22 cellular contexts compared by ENCODE assay signal in the genomic region with DNA sequence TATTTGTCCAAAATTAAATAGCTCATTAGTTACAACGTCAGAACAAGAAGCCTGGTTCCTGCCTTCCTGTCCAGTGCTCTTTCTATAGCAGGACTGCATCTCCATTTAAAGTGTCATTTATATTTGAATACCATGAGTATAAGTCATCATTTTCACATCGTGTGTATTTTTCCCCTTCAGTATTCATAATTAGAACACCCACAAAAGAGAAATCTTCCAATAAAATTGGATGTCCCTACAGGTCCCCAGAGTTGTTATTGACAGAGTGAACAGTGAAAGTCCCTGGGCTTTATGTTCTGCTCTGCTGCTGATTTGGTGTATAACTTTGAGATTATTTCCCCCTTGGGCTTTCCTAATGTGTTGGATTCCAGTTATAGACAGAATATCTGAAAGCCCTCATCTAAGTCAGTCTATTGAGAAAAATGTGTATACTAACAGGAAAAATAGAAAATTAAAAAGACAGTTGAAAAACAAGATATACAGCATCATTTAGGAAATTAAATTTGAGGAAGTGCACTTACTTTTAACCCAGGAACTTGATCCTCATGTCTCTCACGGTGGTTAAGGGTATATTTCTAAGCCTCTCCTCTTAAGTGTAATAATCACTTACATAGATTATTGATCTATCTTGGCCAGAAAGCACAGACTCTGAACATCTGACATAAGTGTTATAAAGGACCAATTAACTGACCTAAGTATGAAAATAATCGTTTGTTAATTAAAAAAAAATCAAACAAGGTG. TPM values are rescaled to one million over a fixed set of nuclear protein-coding genes. Genes with fewer than 3 reads are reported as not detected.
DNase-seq lines count a peak whose midpoint lies in the region; ATAC-seq and TF ChIP-seq lines count a peak whose summit lies in the region.
"Had no signal": no experiment of that assay in that cellular context is flagged by ENCODE, and none has a peak within 500 bp of the region (broad histone marks: within the 10 kb centered on the region; RNA-seq: fewer than 3 reads in every experiment).

No MANE protein-coding gene starts in this region.

- H3K4me1 Mint-ChIP-seq in activated CD4-positive, alpha-beta T cell treated with anti-CD3 and anti-CD28 coated beads for 36 hours = peaks cover 18% of the 10 kb centered on the region
- H3K4me1 Mint-ChIP-seq in effector memory CD8-positive, alpha-beta T cell (ENCODE audit: low read depth in 2 of 2) = peaks cover 2 to 8% of the 10 kb centered on the region in 2 donors
- peaks cover 26% of the 10 kb centered on the region for H3K4me1 Mint-ChIP-seq in stimulated activated naive CD8-positive, alpha-beta T cell treated with anti-CD3 and anti-CD28 coated beads, Interleukin-15, amount 100 ng/mL, for 72 hours
- H3K4me1 Mint-ChIP-seq in natural killer cell treated with Interleukin-12 subunit alpha and Interleukin-12 subunit beta and Interleukin-15 and Interleukin-18, amount 100 ng/mL, for 72 hours (ENCODE audit: low read depth in 2 of 2) = no peaks in the 10 kb centered on the region
- peaks cover 8 to 11% (median 9%) of the 10 kb centered on the region in 3 donors for H3K4me1 Mint-ChIP-seq in CD8-positive, alpha-beta memory T cell

- H3K4me3 ChIP-seq in Loucy (ENCODE audit: low read length, poor library complexity, severe bottlenecking) = no peak overlapping the region
- H3K4me3 ChIP-seq in CD8-positive, alpha-beta memory T cell (ENCODE audit: low read length) = no peak overlapping the region
- H3K4me3 ChIP-seq: BLaER1 treated with 17β-estradiol and CSF1 and Interleukin-3, amounts not matched to agents 10 nM and 100 nM; breast epithelium; coronary artery; ovary; spleen had no signal

- H4K20me1 ChIP-seq in Loucy (ENCODE audit: insufficient read depth, low read length, poor library complexity, severe bottlenecking) = no peaks in the 10 kb centered on the region
- H4K20me1 ChIP-seq: BLaER1 treated with 17β-estradiol and CSF1 and Interleukin-3, amounts not matched to agents 10 nM and 100 nM had no signal

- H2AFZ ChIP-seq in Loucy (ENCODE audit: low read length) = 0 out of 2 replicates have a peak overlapping the region, but pooled peaks have one; percentile 13

- no peak for TF ChIP-seq CTCF in Loucy (conservative IDR thresholded peaks at IDR 0.05; ENCODE audit: low read length)

- no peaks in the 10 kb centered on the region for H3K4me1 ChIP-seq in Loucy (ENCODE audit: insufficient read depth, low read length, poor library complexity, severe bottlenecking)
- H3K4me1 ChIP-seq in CD8-positive, alpha-beta memory T cell (ENCODE audit: insufficient read depth, low read length) = no peaks in the 10 kb centered on the region
- H3K4me1 ChIP-seq: breast epithelium had no signal

- H3K27me3 ChIP-seq in Loucy (ENCODE audit: insufficient read depth, low read length, poor library complexity, severe bottlenecking) = no peaks in the 10 kb centered on the region
- no peaks in the 10 kb centered on the region for H3K27me3 ChIP-seq in CD8-positive, alpha-beta memory T cell (ENCODE audit: insufficient read depth, low read length, poor library complexity, severe bottlenecking)
- H3K27me3 ChIP-seq: BLaER1 treated with 17β-estradiol and CSF1 and Interleukin-3, amounts not matched to agents 10 nM and 100 nM; breast epithelium; ovary; spleen had no signal

- H3K79me2 ChIP-seq in Loucy (ENCODE audit: insufficient read depth, low read length) = no peaks in the 10 kb centered on the region

- no peak overlapping the region for H3K4me2 ChIP-seq in Loucy (ENCODE audit: low read depth, low read length, poor library complexity, severe bottlenecking)
- H3K4me2 ChIP-seq: BLaER1 treated with 17β-estradiol and CSF1 and Interleukin-3, amounts not matched to agents 10 nM and 100 nM had no signal

- H3K36me3 Mint-ChIP-seq in activated CD4-positive, alpha-beta T cell treated with anti-CD3 and anti-CD28 coated beads for 36 hours (ENCODE audit: low read depth) = no peaks in the 10 kb centered on the region
- H3K36me3 Mint-ChIP-seq in effector memory CD8-positive, alpha-beta T cell (ENCODE audit: insufficient read depth) = no peaks in the 10 kb centered on the region
- H3K36me3 Mint-ChIP-seq in natural killer cell treated with Interleukin-12 subunit alpha and Interleukin-12 subunit beta and Interleukin-15 and Interleukin-18, amount 100 ng/mL, for 72 hours = no peaks in the 10 kb centered on the region
- H3K36me3 Mint-ChIP-seq in CD8-positive, alpha-beta memory T cell = no peaks in the 10 kb centered on the region
- H3K36me3 Mint-ChIP-seq: naive thymus-derived CD4-positive, alpha-beta T cell had no signal

- H3K9me3 Mint-ChIP-seq in activated CD4-positive, alpha-beta T cell treated with anti-CD3 and anti-CD28 coated beads for 36 hours (ENCODE audit: low read depth) = no peaks in the 10 kb centered on the region
- H3K9me3 Mint-ChIP-seq in effector memory CD8-positive, alpha-beta T cell = no peaks in the 10 kb centered on the region
- no peaks in the 10 kb centered on the region for H3K9me3 Mint-ChIP-seq in stimulated activated naive CD8-positive, alpha-beta T cell treated with anti-CD3 and anti-CD28 coated beads, Interleukin-15, amount 100 ng/mL, for 72 hours
- no peaks in the 10 kb centered on the region for H3K9me3 Mint-ChIP-seq in natural killer cell treated with Interleukin-12 subunit alpha and Interleukin-12 subunit beta and Interleukin-15 and Interleukin-18, amount 100 ng/mL, for 72 hours
- no peaks in the 10 kb centered on the region for H3K9me3 Mint-ChIP-seq in CD8-positive, alpha-beta memory T cell
- H3K9me3 Mint-ChIP-seq: naive thymus-derived CD4-positive, alpha-beta T cell had no signal

- H3K9me2 ChIP-seq in Loucy (replicated peaks; ENCODE audit: low read depth, low read length) = no peaks in the 10 kb centered on the region

- POLR2A ChIA-PET in activated CD4-positive, alpha-beta T cell treated with anti-CD3 and anti-CD28 coated beads for 36 hours (lab: Charles Lee) = no interaction called here
- POLR2A ChIA-PET in CD8-positive, alpha-beta memory T cell (lab: Charles Lee) = no interaction called here

- H3K27ac Mint-ChIP-seq in activated CD4-positive, alpha-beta T cell treated with anti-CD3 and anti-CD28 coated beads for 36 hours = peak overlapping the region; percentile 30
- peak overlapping the region; percentile 22 to 23 for H3K27ac Mint-ChIP-seq in effector memory CD8-positive, alpha-beta T cell
- H3K27ac Mint-ChIP-seq in stimulated activated naive CD8-positive, alpha-beta T cell treated with anti-CD3 and anti-CD28 coated beads, Interleukin-15, amount 100 ng/mL, for 72 hours = no peak overlapping the region
- no peak overlapping the region for H3K27ac Mint-ChIP-seq in natural killer cell treated with Interleukin-12 subunit alpha and Interleukin-12 subunit beta and Interleukin-15 and Interleukin-18, amount 100 ng/mL, for 72 hours
- no peak overlapping the region for H3K27ac Mint-ChIP-seq in CD8-positive, alpha-beta memory T cell

- intact Hi-C loops in activated CD4-positive, alpha-beta T cell treated with anti-CD3 and anti-CD28 coated beads for 36 hours (cut with DNase I, micrococcal nuclease) = no loop called here

- ATAC-seq in activated CD4-positive, alpha-beta T cell treated with anti-CD3 and anti-CD28 coated beads for 36 hours = peak; percentile 39
- no peak for ATAC-seq in effector memory CD8-positive, alpha-beta T cell (replicated peaks)
- peak; percentile 26 for ATAC-seq in stimulated activated naive CD8-positive, alpha-beta T cell treated with anti-CD3 and anti-CD28 coated beads, Interleukin-15, amount 100 ng/mL, for 72 hours
- ATAC-seq in natural killer cell treated with Interleukin-12 subunit alpha and Interleukin-12 subunit beta and Interleukin-15 and Interleukin-18, amount 100 ng/mL, for 72 hours = no peak
- ATAC-seq: naive thymus-derived CD4-positive, alpha-beta T cell had no signal

- H3K9me3 ChIP-seq in Loucy (ENCODE audit: insufficient read depth, low read depth, low read length) = no peaks in the 10 kb centered on the region
- H3K9me3 ChIP-seq in CD8-positive, alpha-beta memory T cell (ENCODE audit: low read length) = no peaks in the 10 kb centered on the region
- H3K9me3 ChIP-seq: BLaER1 treated with 17β-estradiol and CSF1 and Interleukin-3, amounts not matched to agents 10 nM and 100 nM; breast epithelium; ovary; spleen had no signal

- H3K27me3 Mint-ChIP-seq in activated CD4-positive, alpha-beta T cell treated with anti-CD3 and anti-CD28 coated beads for 36 hours = peaks cover 3% of the 10 kb centered on the region
- H3K27me3 Mint-ChIP-seq in effector memory CD8-positive, alpha-beta T cell = peaks cover 6 to 16% of the 10 kb centered on the region in 2 donors
- peaks cover under 1% of the 10 kb centered on the region for H3K27me3 Mint-ChIP-seq in stimulated activated naive CD8-positive, alpha-beta T cell treated with anti-CD3 and anti-CD28 coated beads, Interleukin-15, amount 100 ng/mL, for 72 hours
- peaks cover 15 to 19% of the 10 kb centered on the region in 2 donors for H3K27me3 Mint-ChIP-seq in natural killer cell treated with Interleukin-12 subunit alpha and Interleukin-12 subunit beta and Interleukin-15 and Interleukin-18, amount 100 ng/mL, for 72 hours
- H3K27me3 Mint-ChIP-seq in CD8-positive, alpha-beta memory T cell = peaks cover 3 to 8% of the 10 kb centered on the region in 2 donors

- H3K36me3 ChIP-seq in Loucy (ENCODE audit: insufficient read depth, low read length) = no peaks in the 10 kb centered on the region
- no peaks in the 10 kb centered on the region for H3K36me3 ChIP-seq in CD8-positive, alpha-beta memory T cell (ENCODE audit: insufficient read depth, low read length)
- H3K36me3 ChIP-seq: BLaER1 treated with 17β-estradiol and CSF1 and Interleukin-3, amounts not matched to agents 10 nM and 100 nM; breast epithelium; ovary; spleen had no signal

- H3K4me3 Mint-ChIP-seq in activated CD4-positive, alpha-beta T cell treated with anti-CD3 and anti-CD28 coated beads for 36 hours = no peak overlapping the region
- no peak overlapping the region for H3K4me3 Mint-ChIP-seq in effector memory CD8-positive, alpha-beta T cell
- H3K4me3 Mint-ChIP-seq in stimulated activated naive CD8-positive, alpha-beta T cell treated with anti-CD3 and anti-CD28 coated beads, Interleukin-15, amount 100 ng/mL, for 72 hours = peak overlapping the region in 1 of 2 donors; percentile 25
- no peak overlapping the region for H3K4me3 Mint-ChIP-seq in natural killer cell treated with Interleukin-12 subunit alpha and Interleukin-12 subunit beta and Interleukin-15 and Interleukin-18, amount 100 ng/mL, for 72 hours
- no peak overlapping the region for H3K4me3 Mint-ChIP-seq in CD8-positive, alpha-beta memory T cell
- H3K4me3 Mint-ChIP-seq: naive thymus-derived CD4-positive, alpha-beta T cell had no signal

- CTCF ChIA-PET in activated CD4-positive, alpha-beta T cell treated with anti-CD3 and anti-CD28 coated beads for 36 hours (lab: Charles Lee) = no interaction called here
- CTCF ChIA-PET in CD8-positive, alpha-beta memory T cell (lab: Charles Lee) = no interaction called here

- H3K9ac ChIP-seq in Loucy (ENCODE audit: low read depth, low read length, poor library complexity, severe bottlenecking) = no peak overlapping the region
- H3K9ac ChIP-seq: BLaER1 treated with 17β-estradiol and CSF1 and Interleukin-3, amounts not matched to agents 10 nM and 100 nM had no signal

- DNase-seq in activated CD4-positive, alpha-beta T cell treated with anti-CD3 and anti-CD28 coated beads for 36 hours = no peak
- DNase-seq in activated CD4-positive, alpha-beta T cell treated with anti-CD3 and anti-CD28 coated beads for 1 hour = no peak
- no peak for DNase-seq in effector memory CD8-positive, alpha-beta T cell
- no peak for DNase-seq in stimulated activated naive CD8-positive, alpha-beta T cell treated with anti-CD3 and anti-CD28 coated beads, Interleukin-15, amount 100 ng/mL, for 72 hours
- no peak for DNase-seq in natural killer cell treated with Interleukin-12 subunit alpha and Interleukin-12 subunit beta and Interleukin-15 and Interleukin-18, amount 100 ng/mL, for 72 hours (ENCODE audit: low spot score)
- DNase-seq in SW480 (ENCODE audit: low spot score) = no peak
- DNase-seq in CD8-positive, alpha-beta memory T cell = no peak
- DNase-seq: amniotic stem cell; glutamatergic neuron; MM.1S; naive thymus-derived CD4-positive, alpha-beta T cell; NCI-H524 treated with DMSO at 0.1 percent for 48 hours; ovary; SHP77; spleen; stimulated activated CD4-positive, alpha-beta T cell treated with anti-CD3 and anti-CD28 coated beads, Interleukin-4, amount 100 ng/mL, for 1 hour; SW 1271; trophoblast cell had no signal

- H3F3A ChIP-seq in Loucy (ENCODE audit: low read depth) = no peaks in the 10 kb centered on the region

- no peak overlapping the region for H3K27ac ChIP-seq in CD8-positive, alpha-beta memory T cell (ENCODE audit: low read depth, low read length)
- H3K27ac ChIP-seq: BLaER1 treated with 17β-estradiol and CSF1 and Interleukin-3, amounts not matched to agents 10 nM and 100 nM; breast epithelium; coronary artery; ovary; spleen had no signal

RNA-seq across cellular contexts. Expression of gene REV1, which starts 15.2 kb away (rescaled TPM):
- 10 to 100 TPM; 30.0 to 38.2 TPM for total RNA-seq in activated CD4-positive, alpha-beta T cell treated with anti-CD3 and anti-CD28 coated beads for 36 hours
- total RNA-seq in natural killer cell treated with Interleukin-12 subunit alpha and Interleukin-12 subunit beta and Interleukin-15 and Interleukin-18, amount 100 ng/mL, for 72 hours = 10 to 100 TPM; 26.7 to 59.5 TPM
- total RNA-seq in CD8-positive, alpha-beta memory T cell = 10 to 100 TPM; 30.0 to 30.8 TPM
- 25.5 TPM for polyA plus RNA-seq in CD8-positive, alpha-beta memory T cell

Comparison
In these comparisons a context has a peak if more than half of its experiments do, and no peak if none do; other contexts are left out.
1. ATAC-seq: peak in activated CD4-positive, alpha-beta T cell treated with anti-CD3 and anti-CD28 coated beads for 36 hours (single experiment) and stimulated activated naive CD8-positive, alpha-beta T cell treated with anti-CD3 and anti-CD28 coated beads, Interleukin-15, amount 100 ng/mL, for 72 hours (single experiment); none in effector memory CD8-positive, alpha-beta T cell (single experiment) and natural killer cell treated with Interleukin-12 subunit alpha and Interleukin-12 subunit beta and Interleukin-15 and Interleukin-18, amount 100 ng/mL, for 72 hours (0 of 2).
2. H3K27ac Mint-ChIP-seq: peak in activated CD4-positive, alpha-beta T cell treated with anti-CD3 and anti-CD28 coated beads for 36 hours (single experiment) and effector memory CD8-positive, alpha-beta T cell (2 of 2); none in stimulated activated naive CD8-positive, alpha-beta T cell treated with anti-CD3 and anti-CD28 coated beads, Interleukin-15, amount 100 ng/mL, for 72 hours (0 of 2), natural killer cell treated with Interleukin-12 subunit alpha and Interleukin-12 subunit beta and Interleukin-15 and Interleukin-18, amount 100 ng/mL, for 72 hours (0 of 2) and CD8-positive, alpha-beta memory T cell (0 of 8).